In genomic region chr20:25191051-25191450, GRCh38 we compare ENCODE assay signal across 23 cellular contexts. TPM values are rescaled to one million over a fixed set of nuclear protein-coding genes. Genes with fewer than 3 reads are reported as not detected.
DNase-seq lines count a peak whose midpoint lies in the region; ATAC-seq and TF ChIP-seq lines count a peak whose summit lies in the region.
"Had no signal": no experiment of that assay in that cellular context is flagged by ENCODE, and none has a peak within 500 bp of the region (broad histone marks: within the 10 kb centered on the region; RNA-seq: fewer than 3 reads in every experiment).

No MANE protein-coding gene starts in this region.

- H3K36me3 ChIP-seq in Karpas-422 (ENCODE audit: insufficient read depth, low read length) (no peaks in the 10 kb centered on the region), left ventricle myocardium inferior (peaks cover 7% of the 10 kb centered on the region), parathyroid adenoma (ENCODE audit: control insufficient read depth, insufficient read depth, low read length) (no peaks in the 10 kb centered on the region)
- H3K36me3 ChIP-seq: BLaER1 had no signal

- H3K9me2 ChIP-seq in Karpas-422 (replicated peaks; ENCODE audit: insufficient read depth, low read length), result no peaks in the 10 kb centered on the region

- H3K9ac ChIP-seq in Karpas-422 (ENCODE audit: low read length), result no peak overlapping the region
- no peak overlapping the region for H3K9ac ChIP-seq in parathyroid adenoma
- H3K9ac ChIP-seq: BLaER1 had no signal

- DNase-seq in Karpas-422, result peak; percentile 35
- DNase-seq in erythroblast (lab: John Stamatoyannopoulos, UW), result peak; percentile 25 to 44
- DNase-seq in left ventricle myocardium inferior, result peak; percentile 66
- DNase-seq in nucleus accumbens (lab: John Stamatoyannopoulos, UW), result no peak
- no peak for DNase-seq in immature natural killer cell
- DNase-seq: Calu3; CD8-positive, alpha-beta memory T cell; DMS153; GOT3; HCEC 1CT; MM.1S; NCI-H1092 treated with DMSO at 0.1 percent for 48 hours; NCI-H1436 treated with DMSO at 0.1 percent for 48 hours; NCI-H1930; NCI-H2227 treated with DMSO at 0.1 percent for 48 hours; NCI-H510A treated with DMSO at 0.1 percent for 48 hours; NCI-H748 treated with DMSO at 0.1 percent for 48 hours had no signal

- no peak overlapping the region for H3K4me3 Mint-ChIP-seq in immature natural killer cell

- peaks cover 0 to 13% (median 6%) of the 10 kb centered on the region in 3 donors for H3K27me3 Mint-ChIP-seq in immature natural killer cell (ENCODE audit: low read depth in 3 of 3)

- peaks cover 3% of the 10 kb centered on the region for H3K79me2 ChIP-seq in Karpas-422 (ENCODE audit: low read length)
- H3K79me2 ChIP-seq in parathyroid adenoma, result peaks cover 3% of the 10 kb centered on the region

- H3K4me1 ChIP-seq in Karpas-422 (ENCODE audit: low read length), result peaks cover 8% of the 10 kb centered on the region
- H3K4me1 ChIP-seq in left ventricle myocardium inferior, result peaks cover 36% of the 10 kb centered on the region
- H3K4me1 ChIP-seq in parathyroid adenoma, result peaks cover 15% of the 10 kb centered on the region

- H3K9me3 Mint-ChIP-seq in immature natural killer cell, result no peaks in the 10 kb centered on the region
- H3K9me3 Mint-ChIP-seq: CD8-positive, alpha-beta memory T cell had no signal

- H3K4me3 ChIP-seq in Karpas-422 (ENCODE audit: low read length) (no peak overlapping the region), left ventricle myocardium inferior (peak overlapping the region; percentile 52), parathyroid adenoma (ENCODE audit: low read depth, low read length) (no peak overlapping the region)
- H3K4me3 ChIP-seq: BLaER1, SJSA1 had no signal

- no peak overlapping the region for H2AFZ ChIP-seq in Karpas-422 (ENCODE audit: low read length)
- H2AFZ ChIP-seq in parathyroid adenoma, result peak overlapping the region; percentile 35

- H3K27ac ChIP-seq in Karpas-422 (ENCODE audit: low read length) (no peak overlapping the region), left ventricle myocardium inferior (replicated peaks) (peak overlapping the region; percentile 89), parathyroid adenoma (peak overlapping the region; percentile 34)
- H3K27ac ChIP-seq: BLaER1, SJSA1 had no signal

- no peak overlapping the region for H3K4me2 ChIP-seq in Karpas-422 (ENCODE audit: low read depth, low read length, poor library complexity, severe bottlenecking)
- H3K4me2 ChIP-seq in parathyroid adenoma (ENCODE audit: low read length), result no peak overlapping the region
- H3K4me2 ChIP-seq: BLaER1 had no signal

- TF ChIP-seq POLR2A in erythroblast (IDR thresholded peaks at IDR 0.05; ENCODE audit: low read length), result no peak

- no peak for ATAC-seq in HG02981 (IDR thresholded peaks at IDR 0.05; ENCODE audit: unreplicated experiment)
- no peak for ATAC-seq in HG03457 (IDR thresholded peaks at IDR 0.05; ENCODE audit: unreplicated experiment)
- ATAC-seq: Panc1 had no signal

- no peak overlapping the region for H3K27ac Mint-ChIP-seq in immature natural killer cell

- TF ChIP-seq CTCF in left ventricle myocardium inferior (IDR thresholded peaks at IDR 0.05; ENCODE audit: borderline replicate concordance) (no peak), parathyroid adenoma (IDR thresholded peaks at IDR 0.05) (no peak)

- H3K27me3 ChIP-seq in Karpas-422 (ENCODE audit: low read length) (no peaks in the 10 kb centered on the region), left ventricle myocardium inferior (ENCODE audit: low read depth) (no peaks in the 10 kb centered on the region), parathyroid adenoma (ENCODE audit: control insufficient read depth, insufficient read depth, low read length) (no peaks in the 10 kb centered on the region)
- H3K27me3 ChIP-seq: BLaER1, SJSA1 had no signal

- peaks cover 5 to 8% of the 10 kb centered on the region in 2 donors for H3K4me1 Mint-ChIP-seq in immature natural killer cell

- H4K20me1 ChIP-seq in Karpas-422 (ENCODE audit: insufficient read depth, low read depth, low read length), result no peaks in the 10 kb centered on the region
- H4K20me1 ChIP-seq: BLaER1 had no signal

- H3K36me3 Mint-ChIP-seq in immature natural killer cell, result peaks cover 0 to 4% (median 0%) of the 10 kb centered on the region in 3 donors

- intact Hi-C loops in left ventricle myocardium inferior (cut with micrococcal nuclease), result loop anchor here (10.0 kb wide), 1 partner anchor 204 kb away; the partner anchor contains the start of gene ABHD12

- H3K9me3 ChIP-seq in Karpas-422 (ENCODE audit: low read length), result no peaks in the 10 kb centered on the region
- peaks cover 5% of the 10 kb centered on the region for H3K9me3 ChIP-seq in left ventricle myocardium inferior (replicated peaks)
- H3K9me3 ChIP-seq in parathyroid adenoma (ENCODE audit: control insufficient read depth, low read length), result no peaks in the 10 kb centered on the region
- H3K9me3 ChIP-seq: SJSA1 had no signal

RNA-seq across cellular contexts. Expression of gene ENTPD6, which starts 4.5 kb away (rescaled TPM):
- 100 and 125 TPM in 2 replicates for total RNA-seq in Karpas-422 (2014; rRNA removed; shearing (Covaris generic); ENCODE audit: low replicate concordance)
- total RNA-seq in left ventricle myocardium inferior, result 106 TPM
- polyA plus RNA-seq in immature natural killer cell, result 10 to 100 TPM; 22.6 to 36.9 (median 30.0) TPM

RNA-seq across cellular contexts. Expression of gene PYGB, which starts 56.8 kb away (rescaled TPM):
- 188 and 302 TPM in 2 replicates for total RNA-seq in Karpas-422 (2014; rRNA removed; shearing (Covaris generic); ENCODE audit: low replicate concordance)
- total RNA-seq in left ventricle myocardium inferior, result 218 TPM
- 10 to 100 TPM; 39.3 to 56.0 (median 51.0) TPM for polyA plus RNA-seq in immature natural killer cell

Comparison
In these comparisons a context has a peak if more than half of its experiments do, and no peak if none do; other contexts are left out.
1. DNase-seq: peak in Karpas-422 (single experiment), erythroblast (2 of 2) and left ventricle myocardium inferior (single experiment); none in nucleus accumbens (0 of 56) and immature natural killer cell (0 of 3).